Comparison of ENCODE assay signal across 24 cellular contexts in the genomic region with DNA sequence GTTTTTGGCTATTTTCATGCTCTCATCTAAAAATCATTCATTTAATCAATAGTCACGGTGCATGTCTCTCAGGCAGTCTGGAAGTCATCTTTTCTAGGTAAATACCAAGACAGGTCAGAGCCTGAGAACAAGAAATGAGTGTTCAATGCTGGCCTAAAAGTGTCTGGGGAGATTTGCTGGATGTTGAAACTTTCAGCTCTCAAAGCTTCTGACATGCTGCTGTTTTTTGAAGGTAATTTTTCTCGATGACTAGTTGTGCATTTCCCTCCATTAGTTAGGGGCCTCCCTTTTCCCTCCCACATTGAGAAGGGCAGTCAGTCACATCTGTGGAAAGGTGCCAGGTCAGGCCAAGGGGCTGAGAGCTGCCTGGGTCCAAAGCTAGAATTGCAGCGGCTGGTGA.
A peak's percentile ranks its signal among the peaks of the same experiment; 100 is the strongest.
DNase-seq lines count a peak whose midpoint lies in the region; ATAC-seq and TF ChIP-seq lines count a peak whose summit lies in the region.
"Had no signal": no experiment of that assay in that cellular context is flagged by ENCODE, and none has a peak within 500 bp of the region (broad histone marks: within the 10 kb centered on the region; RNA-seq: fewer than 3 reads in every experiment).

No MANE protein-coding gene starts in this region.

- H3K27ac ChIP-seq in DND-41 (ENCODE audit: low read length): no peak overlapping the region
- H3K27ac ChIP-seq: A549, heart right ventricle, PC-9, right atrium auricular region, tibial artery had no signal

- H3K4me3 ChIP-seq in DND-41 (ENCODE audit: low read depth in 1 of 2, low read length in 2 of 2): no peak overlapping the region
- H3K4me3 ChIP-seq: A549, heart right ventricle, lung, PC-9, right atrium auricular region, tibial artery had no signal

- H3K4me3 Mint-ChIP-seq in activated T-helper 17 cell treated with anti-CD3 and anti-CD28 coated beads, Interleukin-2, amount 50 U/mL, for 72 hours: peak overlapping the region; percentile 70

- peaks cover 3% of the 10 kb centered on the region for H3K27me3 Mint-ChIP-seq in activated T-helper 17 cell treated with anti-CD3 and anti-CD28 coated beads, Interleukin-2, amount 50 U/mL, for 72 hours

- peaks cover 22% of the 10 kb centered on the region for H3K9me3 ChIP-seq in DND-41 (ENCODE audit: insufficient read depth, low read length, severe bottlenecking)
- H3K9me3 ChIP-seq: right atrium auricular region, tibial artery had no signal

- H3K36me3 Mint-ChIP-seq in activated T-helper 17 cell treated with anti-CD3 and anti-CD28 coated beads, Interleukin-2, amount 50 U/mL, for 72 hours (ENCODE audit: low read depth): no peaks in the 10 kb centered on the region

- DNase-seq in DND-41 (peak; percentile 2), SHP77 treated with DMSO at 0.1 percent for 48 hours (lab: John Stamatoyannopoulos, UW) (no peak), retina (no peak), H4 (ENCODE audit: low spot score) (no peak)
- no peak for DNase-seq in activated CD8-positive, alpha-beta memory T cell treated with anti-CD3 and anti-CD28 coated beads, Interleukin-2, amount 50 U/mL, for 4 hours
- DNase-seq: activated gamma-delta T cell treated with Interleukin-2 at 50 U/mL for 16 hours; aorta; C1 segment of cervical spinal cord; cerebellar nuclear complex; heart right ventricle; Kasumi-1; NCI-H1417 treated with DMSO at 0.1 percent for 48 hours; NCI-H2171; nucleus accumbens; PC-9; stimulated activated naive CD4-positive, alpha-beta T cell treated with Interleukin-2 at 50 U/mL for 16 hours; T1000; tibial artery had no signal

- ATAC-seq in DND-41 (ENCODE audit: insufficient read depth, low read depth) (no peak), GM18909 (IDR thresholded peaks at IDR 0.05; ENCODE audit: poor library complexity, unreplicated experiment) (peak; percentile 27), HG02870 (IDR thresholded peaks at IDR 0.05; ENCODE audit: unreplicated experiment) (peak; percentile 50)
- no peak for ATAC-seq in activated T-helper 17 cell treated with anti-CD3 and anti-CD28 coated beads, Interleukin-2, amount 50 U/mL, for 72 hours (replicated peaks)
- ATAC-seq: A549, heart right ventricle had no signal

- H3K4me1 Mint-ChIP-seq in activated T-helper 17 cell treated with anti-CD3 and anti-CD28 coated beads, Interleukin-2, amount 50 U/mL, for 72 hours: peaks cover 15% of the 10 kb centered on the region

- no peak overlapping the region for H3K9ac ChIP-seq in DND-41 (ENCODE audit: low read depth, low read length)

- H3K36me3 ChIP-seq in DND-41 (ENCODE audit: insufficient read depth, low read length): no peaks in the 10 kb centered on the region
- H3K36me3 ChIP-seq: heart right ventricle, right atrium auricular region, tibial artery had no signal

- H3K4me1 ChIP-seq in DND-41 (ENCODE audit: insufficient read depth, low read length): peaks cover 8% of the 10 kb centered on the region
- H3K4me1 ChIP-seq: A549 had no signal

- no peaks in the 10 kb centered on the region for H3K79me2 ChIP-seq in DND-41 (ENCODE audit: insufficient read depth, low read length)

- no peak overlapping the region for H3K27ac Mint-ChIP-seq in activated T-helper 17 cell treated with anti-CD3 and anti-CD28 coated beads, Interleukin-2, amount 50 U/mL, for 72 hours

- no peak for TF ChIP-seq CTCF in DND-41 (IDR thresholded peaks at IDR 0.05; ENCODE audit: borderline replicate concordance, extremely low read depth, low read length, poor library complexity, severe bottlenecking)

- H4K20me1 ChIP-seq in DND-41 (ENCODE audit: insufficient read depth, low read length): no peaks in the 10 kb centered on the region

- no peak overlapping the region for H3K4me2 ChIP-seq in DND-41 (ENCODE audit: insufficient read depth, low read length)
- H3K4me2 ChIP-seq: A549, PC-9 had no signal

- H3K27me3 ChIP-seq in DND-41 (ENCODE audit: insufficient read depth, low read length, poor library complexity): no peaks in the 10 kb centered on the region
- H3K27me3 ChIP-seq: heart right ventricle, right atrium auricular region, tibial artery had no signal

- no peak overlapping the region for H2AFZ ChIP-seq in DND-41 (ENCODE audit: low read depth, low read length)
- H2AFZ ChIP-seq: PC-9 had no signal

- no peaks in the 10 kb centered on the region for H3K9me3 Mint-ChIP-seq in activated T-helper 17 cell treated with anti-CD3 and anti-CD28 coated beads, Interleukin-2, amount 50 U/mL, for 72 hours

Comparison
In these comparisons a context has a peak if more than half of its experiments do, and no peak if none do; other contexts are left out.
1. ATAC-seq: peak in GM18909 (single experiment) and HG02870 (single experiment); none in DND-41 (single experiment) and activated T-helper 17 cell treated with anti-CD3 and anti-CD28 coated beads, Interleukin-2, amount 50 U/mL, for 72 hours (single experiment).